ENCODE assay signal across 8 cellular contexts in the genomic region with DNA sequence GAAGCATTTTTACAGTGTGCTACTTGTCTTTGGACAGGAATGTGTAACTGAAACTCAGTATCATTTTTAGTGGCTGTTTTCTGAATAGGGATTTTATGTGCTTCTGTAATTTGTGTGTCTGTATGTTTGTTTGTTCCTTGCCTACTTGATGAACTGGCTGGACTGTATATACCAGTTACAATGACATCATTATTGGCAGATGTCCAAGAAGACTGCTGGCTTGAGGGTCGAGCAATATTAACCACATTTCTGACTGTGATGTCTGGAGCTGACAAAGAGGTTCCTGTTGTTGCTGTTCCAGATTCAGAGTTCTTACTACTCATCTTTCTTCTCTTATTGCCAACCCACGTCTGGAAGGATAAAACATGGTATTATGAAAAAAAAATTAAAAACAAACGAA. TPM values are rescaled to one million over a fixed set of nuclear protein-coding genes. Genes with fewer than 3 reads are reported as not detected.
DNase-seq lines count a peak whose midpoint lies in the region; ATAC-seq and TF ChIP-seq lines count a peak whose summit lies in the region.
"Had no signal": no experiment of that assay in that cellular context is flagged by ENCODE, and none has a peak within 500 bp of the region (broad histone marks: within the 10 kb centered on the region; RNA-seq: fewer than 3 reads in every experiment).

No MANE protein-coding gene starts in this region.

- ATAC-seq in HG03521 (IDR thresholded peaks at IDR 0.05; ENCODE audit: unreplicated experiment): no peak
- ATAC-seq: GM23338 had no signal

- H3K9me2 ChIP-seq in Karpas-422 (replicated peaks; ENCODE audit: insufficient read depth, low read length): no peaks in the 10 kb centered on the region

- H3K4me3 ChIP-seq in Karpas-422 (ENCODE audit: low read length) (no peak overlapping the region), adrenal gland (no peak overlapping the region)
- H3K4me3 ChIP-seq: GM23338 had no signal

- peak overlapping the region; percentile 62; the same call in 1 of the 2 replicates for H2AFZ ChIP-seq in Karpas-422 (ENCODE audit: low read length)
- H2AFZ ChIP-seq: GM23338 had no signal

- no peak for TF ChIP-seq POLR2A in adrenal gland (IDR thresholded peaks at IDR 0.05)

- no peak for TF ChIP-seq CTCF in adrenal gland (IDR thresholded peaks at IDR 0.05)

- 0 out of 2 replicates have a peak, but pooled peaks cover 2% of the 10 kb centered on the region for H3K9me3 ChIP-seq in Karpas-422 (ENCODE audit: low read length)
- no peaks in the 10 kb centered on the region for H3K9me3 ChIP-seq in adrenal gland (replicated peaks in 1 of 3)

- DNase-seq in DMS53 treated with DMSO at 0.1 percent for 48 hours (lab: John Stamatoyannopoulos, UW; ENCODE audit: unreplicated experiment) (peak; percentile 1), Karpas-422 (no peak), astrocyte of the hippocampus (ENCODE audit: low read depth, low spot score) (peak; percentile 40), kidney glomerular epithelial cell (lab: John Stamatoyannopoulos, UW) (peak; percentile 2), adrenal gland (no peak), NCI-H1048 (lab: John Stamatoyannopoulos, UW) (no peak)

- peaks cover 4% of the 10 kb centered on the region; the same call in 1 of the 2 replicates for H3K4me1 ChIP-seq in Karpas-422 (ENCODE audit: low read length)
- no peaks in the 10 kb centered on the region for H3K4me1 ChIP-seq in adrenal gland (replicated peaks in 1 of 2)

- H3K36me3 ChIP-seq in Karpas-422 (ENCODE audit: insufficient read depth, low read length) (peaks cover 7% of the 10 kb centered on the region; the same call in 1 of the 2 replicates), adrenal gland (replicated peaks in 1 of 2) (no peaks in the 10 kb centered on the region)

- 26 to 61% (median 48%) methylated on average over 3 of the region's 3 CpGs for WGBS in adrenal gland, 4 donors

- H3K27ac ChIP-seq in Karpas-422 (ENCODE audit: low read length) (no peak overlapping the region), adrenal gland (no peak overlapping the region)

- no peak overlapping the region for H3K4me2 ChIP-seq in Karpas-422 (ENCODE audit: low read depth, low read length, poor library complexity, severe bottlenecking)
- H3K4me2 ChIP-seq: GM23338 had no signal

- H3K27me3 ChIP-seq in Karpas-422 (ENCODE audit: low read length) (no peaks in the 10 kb centered on the region), adrenal gland (no peaks in the 10 kb centered on the region)

- intact Hi-C loops in adrenal gland (cut with DNase I): no loop called here

- no peaks in the 10 kb centered on the region for H3K79me2 ChIP-seq in Karpas-422 (ENCODE audit: low read length)

- H4K20me1 ChIP-seq in Karpas-422 (ENCODE audit: insufficient read depth, low read depth, low read length): no peaks in the 10 kb centered on the region

- H3K9ac ChIP-seq in Karpas-422 (ENCODE audit: low read length): no peak overlapping the region

RNA-seq across cellular contexts. Expression of a gene that starts 33.0 kb away (rescaled TPM):
- total RNA-seq in Karpas-422 (2014; rRNA removed; shearing (Covaris generic); ENCODE audit: low replicate concordance): 5.4 and 12.2 TPM in 2 replicates
- total RNA-seq in adrenal gland: 10 to 100 TPM in 1 of 8 donors, 1 to 10 TPM in 7; 4.1 to 53.3 (median 6.2) TPM
- polyA plus RNA-seq in adrenal gland: 1 to 10 TPM in 1 of 3 donors, under 1 TPM in 2; 0.64 to 5.9 (median 0.74) TPM

Comparison
In these comparisons a context has a peak if more than half of its experiments do, and no peak if none do; other contexts are left out.
1. DNase-seq: peak in DMS53 treated with DMSO at 0.1 percent for 48 hours (single experiment), astrocyte of the hippocampus (single experiment) and kidney glomerular epithelial cell (single experiment); none in Karpas-422 (single experiment), adrenal gland (0 of 7) and NCI-H1048 (single experiment).